ENCODE assay signal across 2 cellular contexts in genomic region chr2:174484573-174484972, GRCh38.
TF ChIP-seq lines count a peak whose summit lies in the region.

No MANE protein-coding gene starts in this region.

TF ChIP-seq in HEK293, 187 proteins besides CTCF, POLR2A, EP300 and RAD21:
- TF ChIP-seq ZNF548 (tag by site-specific recombination; IDR thresholded peaks at IDR 0.05) (no peak), GLIS1 (tag by site-specific recombination; IDR thresholded peaks at IDR 0.05) (peak; percentile 17; the same call in 1 of the 2 replicates), REST (tag by site-specific recombination; IDR thresholded peaks at IDR 0.05) (no peak)
TF ChIP-seq in HEK293: peak in this region for 1.

TF ChIP-seq in GM12878, 131 proteins besides CTCF, POLR2A, EP300 and RAD21:
- TF ChIP-seq PAX5 (IDR thresholded peaks at IDR 0.05; ENCODE audit: borderline replicate concordance, low read depth, low read length) = peak; percentile 36; the same call in 1 of the 2 replicates
- no peak for TF ChIP-seq NFYA (IDR thresholded peaks at IDR 0.05; ENCODE audit: borderline replicate concordance, low read depth, low read length)
